Comparison of ENCODE assay signal across 8 cellular contexts in the genomic region with DNA sequence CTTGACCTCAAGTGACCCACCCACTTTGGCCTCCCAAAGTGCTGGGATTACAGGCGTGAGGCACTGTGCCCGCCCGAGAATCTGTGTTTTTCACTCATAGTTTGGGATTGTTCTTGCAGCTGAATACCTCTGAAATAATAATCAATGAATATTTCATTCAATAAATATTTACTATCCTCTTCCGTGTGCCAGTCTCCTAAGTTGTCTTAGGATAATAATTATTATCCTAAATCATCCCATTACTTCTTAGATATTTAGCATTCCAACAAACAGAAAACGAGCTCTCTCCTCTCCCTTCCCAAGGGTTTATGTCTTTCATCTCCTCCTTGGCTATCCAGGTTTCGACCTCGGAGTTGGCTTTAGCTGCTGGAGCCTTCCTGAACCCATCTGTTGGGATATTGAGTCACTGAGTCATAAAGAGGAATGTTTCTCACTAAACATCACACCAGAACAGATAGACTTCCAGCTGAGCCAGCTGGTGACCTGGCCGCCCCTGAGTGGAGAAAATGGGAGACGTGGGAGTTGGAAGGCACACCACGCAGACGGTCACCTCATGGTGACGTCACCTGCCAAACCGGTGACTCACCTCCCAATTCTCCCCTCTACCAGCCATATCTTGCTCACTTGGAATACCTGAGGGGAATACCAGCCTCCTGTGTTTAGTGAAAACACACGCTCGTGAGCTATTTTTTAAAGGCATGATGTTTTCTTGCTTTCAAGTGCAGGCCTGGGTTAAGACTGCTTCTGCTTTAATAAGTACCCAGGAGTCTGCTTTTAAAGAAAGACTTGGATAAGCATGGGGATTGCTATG. TPM values are rescaled to one million over a fixed set of nuclear protein-coding genes. Genes with fewer than 3 reads are reported as not detected.
DNase-seq lines count a peak whose midpoint lies in the region; ATAC-seq and TF ChIP-seq lines count a peak whose summit lies in the region.

No MANE protein-coding gene starts in this region.

- H3K27ac Mint-ChIP-seq in activated naive CD4-positive, alpha-beta T cell treated with anti-CD3 and anti-CD28 coated beads for 36 hours, result peak overlapping the region; percentile 83

- H3K9me3 ChIP-seq in tibial nerve, result no peaks in the 10 kb centered on the region

- no peaks in the 10 kb centered on the region for H3K36me3 ChIP-seq in tibial nerve

- TF ChIP-seq EP300 in tibial nerve (IDR thresholded peaks at IDR 0.05), result no peak

- peaks cover 0 to 32% (median 10%) of the 10 kb centered on the region in 4 donors for H3K4me1 ChIP-seq in tibial nerve

- TF ChIP-seq CTCF in tibial nerve (IDR thresholded peaks at IDR 0.05), result no peak

- peaks cover 67% of the 10 kb centered on the region for H3K4me1 Mint-ChIP-seq in activated naive CD4-positive, alpha-beta T cell treated with anti-CD3 and anti-CD28 coated beads for 36 hours (ENCODE audit: low read depth)

- H3K4me3 Mint-ChIP-seq in activated naive CD4-positive, alpha-beta T cell treated with anti-CD3 and anti-CD28 coated beads for 36 hours, result no peak overlapping the region

- H3K27ac ChIP-seq in tibial nerve, result peak overlapping the region in 3 of 4 donors; percentile 4 to 60 (median 26)

- ATAC-seq in HG03045 (IDR thresholded peaks at IDR 0.05; ENCODE audit: unreplicated experiment), result no peak
- no peak for ATAC-seq in GM18868 (IDR thresholded peaks at IDR 0.05; ENCODE audit: unreplicated experiment)

- DNase-seq in activated naive CD4-positive, alpha-beta T cell treated with anti-CD3 and anti-CD28 coated beads for 36 hours, result no peak
- no peak for DNase-seq in activated naive CD4-positive, alpha-beta T cell (lab: John Stamatoyannopoulos, UW)
- DNase-seq in amniotic epithelial cell (ENCODE audit: low read depth) (peak; percentile 98), islet precursor cell (peak; percentile 99), tibial nerve (ENCODE audit: low spot score in 2 of 2) (no peak), COR-L47 (lab: John Stamatoyannopoulos, UW) (no peak)

- no peaks in the 10 kb centered on the region for H3K27me3 ChIP-seq in tibial nerve

- no peaks in the 10 kb centered on the region for H3K36me3 Mint-ChIP-seq in activated naive CD4-positive, alpha-beta T cell treated with anti-CD3 and anti-CD28 coated beads for 36 hours (ENCODE audit: low read depth)

- 63 to 66% methylated on average over 15 of the region's 15 CpGs for whole genome bisulfite sequencing in tibial nerve, 2 donors

- CTCF ChIA-PET in activated naive CD4-positive, alpha-beta T cell treated with anti-CD3 and anti-CD28 coated beads for 36 hours (lab: Charles Lee), result interaction anchor here (0.6 to 9.1 kb wide), 18 partner anchors 9 to 311 kb away, joined by 3 to 67 read pairs (median 4); a partner anchor contains a TSS

- no peaks in the 10 kb centered on the region for H3K27me3 Mint-ChIP-seq in activated naive CD4-positive, alpha-beta T cell treated with anti-CD3 and anti-CD28 coated beads for 36 hours (ENCODE audit: low read depth)

- H3K9me3 Mint-ChIP-seq in activated naive CD4-positive, alpha-beta T cell treated with anti-CD3 and anti-CD28 coated beads for 36 hours, result no peaks in the 10 kb centered on the region

- intact Hi-C loops in activated naive CD4-positive, alpha-beta T cell treated with anti-CD3 and anti-CD28 coated beads for 36 hours (cut with micrococcal nuclease), result loop anchor here (1.0 to 5.0 kb wide), 17 partner anchors 17 to 721 kb away; a partner anchor contains a TSS

- no peak overlapping the region for H3K4me3 ChIP-seq in tibial nerve

- no peak for TF ChIP-seq POLR2A in tibial nerve (IDR thresholded peaks at IDR 0.05)

RNA-seq across cellular contexts. Expression of a gene that starts 43.9 kb away (rescaled TPM):
- total RNA-seq in activated naive CD4-positive, alpha-beta T cell treated with anti-CD3 and anti-CD28 coated beads for 36 hours, result 10 to 100 TPM; 98.0 to 98.2 TPM
- 10 to 100 TPM; 44.1 to 61.4 (median 53.7) TPM for total RNA-seq in tibial nerve

Comparison
In these comparisons a context has a peak if more than half of its experiments do, and no peak if none do; other contexts are left out.
1. DNase-seq: peak in amniotic epithelial cell (single experiment) and islet precursor cell (single experiment); none in activated naive CD4-positive, alpha-beta T cell treated with anti-CD3 and anti-CD28 coated beads for 36 hours (single experiment), activated naive CD4-positive, alpha-beta T cell (0 of 4), tibial nerve (0 of 2) and COR-L47 (single experiment).